In the genomic region with DNA sequence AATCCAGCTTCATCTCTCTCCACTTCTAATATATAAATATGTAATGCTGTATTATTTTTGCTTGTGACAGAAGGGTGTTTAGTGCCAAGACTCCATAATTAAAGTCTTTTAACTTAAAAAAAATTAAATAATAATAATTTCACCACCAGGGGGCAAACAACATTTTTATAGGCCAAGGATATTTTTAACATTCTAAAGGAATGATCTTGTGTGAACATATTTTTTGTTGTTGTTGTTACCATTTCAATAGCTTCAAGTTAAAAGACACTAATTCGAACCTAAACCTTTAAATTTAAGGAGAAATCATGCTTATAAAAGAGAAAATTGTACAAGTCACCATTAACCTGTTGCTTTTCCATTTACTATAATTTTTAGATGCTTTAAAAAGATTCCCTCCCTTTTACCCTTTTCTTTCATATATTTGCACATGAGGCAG, we compare ENCODE assay signal across 8 cellular contexts.
A peak's percentile ranks its signal among the peaks of the same experiment; 100 is the strongest.
DNase-seq lines count a peak whose midpoint lies in the region; ATAC-seq, FAIRE-seq and TF ChIP-seq lines count a peak whose summit lies in the region.

No MANE protein-coding gene starts in this region.

- peak; percentile 83 for FAIRE-seq in colon (lab: Jason Lieb, UNC)

- H3K27me3 ChIP-seq in parathyroid adenoma (ENCODE audit: control insufficient read depth, insufficient read depth, low read length) = no peaks in the 10 kb centered on the region

- H2AFZ ChIP-seq in parathyroid adenoma = no peak overlapping the region

- no peaks in the 10 kb centered on the region for H3K79me2 ChIP-seq in parathyroid adenoma

- no peak overlapping the region for H3K27ac Mint-ChIP-seq in stimulated activated naive B cell treated with anti-CD40 and anti-IgM and Interleukin-4, amounts not matched to agents 10 μg/mL and 1 μg/mL and 100 μg/mL, for 72 hours

- H3K9ac ChIP-seq in parathyroid adenoma = no peak overlapping the region

- H3K27ac ChIP-seq in parathyroid adenoma = no peak overlapping the region

- H3K4me1 Mint-ChIP-seq in stimulated activated naive B cell treated with anti-CD40 and anti-IgM and Interleukin-4, amounts not matched to agents 10 μg/mL and 1 μg/mL and 100 μg/mL, for 72 hours = peaks cover 0 to 12% of the 10 kb centered on the region in 2 donors

- peak; percentile 26 for DNase-seq in NCI-H1105 treated with DMSO at 0.1 percent for 48 hours (lab: John Stamatoyannopoulos, UW)
- no peak for DNase-seq in NCI-H1105 (lab: John Stamatoyannopoulos, UW)
- no peak for DNase-seq in LNCaP clone FGC (ENCODE audit: low read depth)
- DNase-seq in SIG-M5 treated with dmso at 0.1 percent for 504 hours (lab: John Stamatoyannopoulos, UW; ENCODE audit: unreplicated experiment) = no peak
- DNase-seq in stimulated activated naive B cell treated with anti-CD40 and anti-IgM and Interleukin-4, amounts not matched to agents 10 μg/mL and 1 μg/mL and 100 μg/mL, for 72 hours = no peak

- H3K36me3 ChIP-seq in parathyroid adenoma (ENCODE audit: control insufficient read depth, insufficient read depth, low read length) = no peaks in the 10 kb centered on the region

- H3K9me3 Mint-ChIP-seq in stimulated activated naive B cell treated with anti-CD40 and anti-IgM and Interleukin-4, amounts not matched to agents 10 μg/mL and 1 μg/mL and 100 μg/mL, for 72 hours = peaks cover 0 to 1% of the 10 kb centered on the region in 2 donors

- peak; percentile 20; the same call in 1 of the 2 replicates for TF ChIP-seq CTCF in LNCaP clone FGC (IDR thresholded peaks at IDR 0.05; ENCODE audit: control insufficient read depth, extremely low read depth, insufficient read depth)
- peak; percentile 69 for TF ChIP-seq CTCF in parathyroid adenoma (IDR thresholded peaks at IDR 0.05)

- H3K4me3 Mint-ChIP-seq in stimulated activated naive B cell treated with anti-CD40 and anti-IgM and Interleukin-4, amounts not matched to agents 10 μg/mL and 1 μg/mL and 100 μg/mL, for 72 hours = no peak overlapping the region

- no peaks in the 10 kb centered on the region for H3K36me3 Mint-ChIP-seq in stimulated activated naive B cell treated with anti-CD40 and anti-IgM and Interleukin-4, amounts not matched to agents 10 μg/mL and 1 μg/mL and 100 μg/mL, for 72 hours

- no peaks in the 10 kb centered on the region for H3K9me3 ChIP-seq in parathyroid adenoma (ENCODE audit: control insufficient read depth, low read length)

- no peaks in the 10 kb centered on the region for H3K27me3 Mint-ChIP-seq in stimulated activated naive B cell treated with anti-CD40 and anti-IgM and Interleukin-4, amounts not matched to agents 10 μg/mL and 1 μg/mL and 100 μg/mL, for 72 hours

- H3K4me3 ChIP-seq in LNCaP clone FGC (ENCODE audit: low read depth, low read length) = no peak overlapping the region
- H3K4me3 ChIP-seq in parathyroid adenoma (ENCODE audit: low read depth, low read length) = no peak overlapping the region

- ATAC-seq in stimulated activated naive B cell treated with anti-CD40 and anti-IgM and Interleukin-4, amounts not matched to agents 10 μg/mL and 1 μg/mL and 100 μg/mL, for 72 hours (replicated peaks) = no peak
- ATAC-seq in GM21619 (IDR thresholded peaks at IDR 0.05; ENCODE audit: unreplicated experiment) = no peak

- H3K4me2 ChIP-seq in parathyroid adenoma (ENCODE audit: low read length) = no peak overlapping the region

- H3K4me1 ChIP-seq in parathyroid adenoma = no peaks in the 10 kb centered on the region
